1 cellular context compared by ENCODE assay signal in the genomic region with DNA sequence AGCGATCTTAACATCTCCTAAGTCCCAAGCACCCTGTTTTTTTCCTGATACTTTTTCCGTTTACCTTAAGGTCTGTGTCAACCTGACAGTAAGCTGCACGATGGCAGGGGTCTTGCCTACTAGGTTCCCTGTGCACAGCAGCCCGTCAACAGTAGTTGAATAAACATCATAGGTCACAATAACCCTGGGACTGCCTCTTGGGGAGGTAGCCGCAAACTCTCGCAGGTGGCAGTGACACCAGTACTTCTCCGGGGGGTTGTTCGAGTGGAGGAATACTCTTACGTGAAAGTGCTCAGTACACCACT.
TF ChIP-seq lines count a peak whose summit lies in the region.

No MANE protein-coding gene starts in this region.

TF ChIP-seq in SK-N-SH, 30 proteins besides CTCF, POLR2A, EP300 and RAD21 (continued from another document):
- TF ChIP-seq, protein P1, sequence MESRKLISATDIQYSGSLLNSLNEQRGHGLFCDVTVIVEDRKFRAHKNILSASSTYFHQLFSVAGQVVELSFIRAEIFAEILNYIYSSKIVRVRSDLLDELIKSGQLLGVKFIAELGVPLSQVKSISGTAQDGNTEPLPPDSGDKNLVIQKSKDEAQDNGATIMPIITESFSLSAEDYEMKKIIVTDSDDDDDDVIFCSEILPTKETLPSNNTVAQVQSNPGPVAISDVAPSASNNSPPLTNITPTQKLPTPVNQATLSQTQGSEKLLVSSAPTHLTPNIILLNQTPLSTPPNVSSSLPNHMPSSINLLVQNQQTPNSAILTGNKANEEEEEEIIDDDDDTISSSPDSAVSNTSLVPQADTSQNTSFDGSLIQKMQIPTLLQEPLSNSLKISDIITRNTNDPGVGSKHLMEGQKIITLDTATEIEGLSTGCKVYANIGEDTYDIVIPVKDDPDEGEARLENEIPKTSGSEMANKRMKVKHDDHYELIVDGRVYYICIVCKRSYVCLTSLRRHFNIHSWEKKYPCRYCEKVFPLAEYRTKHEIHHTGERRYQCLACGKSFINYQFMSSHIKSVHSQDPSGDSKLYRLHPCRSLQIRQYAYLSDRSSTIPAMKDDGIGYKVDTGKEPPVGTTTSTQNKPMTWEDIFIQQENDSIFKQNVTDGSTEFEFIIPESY (IDR thresholded peaks at IDR 0.05; ENCODE audit: borderline replicate concordance, low read depth), result no peak
